ENCODE assay signal across 10 cellular contexts in the genomic region with DNA sequence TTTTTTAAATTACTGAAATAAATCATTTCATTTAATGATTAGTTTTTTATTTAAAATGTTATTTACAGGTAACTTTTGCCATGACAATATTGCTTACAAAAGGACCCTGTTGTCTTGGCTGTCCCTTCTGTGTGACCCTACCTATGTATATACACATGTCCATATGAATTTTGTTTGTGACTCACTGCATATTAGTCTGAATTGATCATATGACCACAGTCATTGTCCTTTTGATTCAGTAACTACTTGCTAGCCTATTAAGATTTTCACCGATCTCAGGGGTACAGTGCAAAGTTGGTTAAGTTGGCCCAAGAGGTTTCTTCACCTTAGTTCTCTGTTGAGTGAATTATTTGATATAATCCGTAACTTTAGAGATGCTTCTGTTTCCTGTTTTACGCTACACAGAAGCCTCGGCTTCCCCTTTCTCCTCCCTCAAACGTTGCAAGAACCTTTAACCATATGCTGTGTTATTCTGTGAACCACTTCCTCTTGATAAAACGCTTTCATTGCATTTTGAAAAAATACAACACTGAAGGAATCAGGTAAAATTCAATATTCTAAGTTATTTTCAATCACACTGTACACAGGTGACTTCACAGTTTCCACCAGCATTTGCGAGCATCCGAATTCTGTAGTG. TPM values are rescaled to one million over a fixed set of nuclear protein-coding genes. Genes with fewer than 3 reads are reported as not detected.
DNase-seq lines count a peak whose midpoint lies in the region; ATAC-seq lines count a peak whose summit lies in the region.
"Had no signal": no experiment of that assay in that cellular context is flagged by ENCODE, and none has a peak within 500 bp of the region (broad histone marks: within the 10 kb centered on the region; RNA-seq: fewer than 3 reads in every experiment).

No MANE protein-coding gene starts in this region.

- peak; percentile 89 for DNase-seq in CD1c-positive myeloid dendritic cell (ENCODE audit: extremely low spot score)
- no peak for DNase-seq in activated naive CD8-positive, alpha-beta T cell treated with anti-CD3 and anti-CD28 coated beads for 36 hours
- no peak for DNase-seq in iPS-NIHi11 (ENCODE audit: low spot score)
- DNase-seq in mesenteric fat pad (ENCODE audit: low spot score), result no peak
- DNase-seq in occipital lobe (lab: John Stamatoyannopoulos, UW), result no peak
- no peak for DNase-seq in G401 (ENCODE audit: low spot score)
- DNase-seq: NCI-H1092; stimulated activated CD4-positive, alpha-beta T cell treated with anti-CD3 and anti-CD28 coated beads, Interleukin-12 subunit alpha, Interleukin-12 subunit beta, amount 100 ng/mL, for 4 hours had no signal

- H3K27me3 Mint-ChIP-seq in activated naive CD8-positive, alpha-beta T cell treated with anti-CD3 and anti-CD28 coated beads for 36 hours, result no peaks in the 10 kb centered on the region

- peaks cover 29% of the 10 kb centered on the region for H3K36me3 Mint-ChIP-seq in activated naive CD8-positive, alpha-beta T cell treated with anti-CD3 and anti-CD28 coated beads for 36 hours

- in situ Hi-C loops in G401 (cut with HindIII; ENCODE audit: low sequenced_read_pairs), result no loop called here

- peaks cover 4% of the 10 kb centered on the region for H3K9me3 Mint-ChIP-seq in activated naive CD8-positive, alpha-beta T cell treated with anti-CD3 and anti-CD28 coated beads for 36 hours

- ATAC-seq in GM19397 (IDR thresholded peaks at IDR 0.05; ENCODE audit: unreplicated experiment), result peak; percentile 60
- peak; percentile 31 for ATAC-seq in HG03575 (IDR thresholded peaks at IDR 0.05; ENCODE audit: extremely low read depth, insufficient number of reproducible peaks, low FRiP score, unreplicated experiment)

- peaks cover 67% of the 10 kb centered on the region for H3K4me1 Mint-ChIP-seq in activated naive CD8-positive, alpha-beta T cell treated with anti-CD3 and anti-CD28 coated beads for 36 hours

- H3K27ac Mint-ChIP-seq in activated naive CD8-positive, alpha-beta T cell treated with anti-CD3 and anti-CD28 coated beads for 36 hours, result peak overlapping the region; percentile 97

- H3K4me3 Mint-ChIP-seq in activated naive CD8-positive, alpha-beta T cell treated with anti-CD3 and anti-CD28 coated beads for 36 hours, result peak overlapping the region; percentile 80

RNA-seq across cellular contexts. Expression of a gene that starts 43.9 kb away (rescaled TPM):
- total RNA-seq in activated naive CD8-positive, alpha-beta T cell treated with anti-CD3 and anti-CD28 coated beads for 36 hours, result 10 to 100 TPM; 66.3 to 68.0 TPM
- total RNA-seq in mesenteric fat pad (37.2 TPM), occipital lobe (0.94 TPM)
- not detected in 2 replicates for total RNA-seq in G401 (2014; rRNA removed; shearing (Covaris generic))

Comparison
In these comparisons a context has a peak if more than half of its experiments do, and no peak if none do; other contexts are left out.
1. RNA of a gene that starts 43.9 kb away (total RNA-seq): 66.3 to 68.0 TPM in activated naive CD8-positive, alpha-beta T cell treated with anti-CD3 and anti-CD28 coated beads for 36 hours and 37.2 TPM in mesenteric fat pad (single experiment); 0.94 TPM in occipital lobe (single experiment) and not detected in G401; every median in the first group is over 10 times any median in the second.